Comparison of ENCODE assay signal across 8 cellular contexts in the genomic region with DNA sequence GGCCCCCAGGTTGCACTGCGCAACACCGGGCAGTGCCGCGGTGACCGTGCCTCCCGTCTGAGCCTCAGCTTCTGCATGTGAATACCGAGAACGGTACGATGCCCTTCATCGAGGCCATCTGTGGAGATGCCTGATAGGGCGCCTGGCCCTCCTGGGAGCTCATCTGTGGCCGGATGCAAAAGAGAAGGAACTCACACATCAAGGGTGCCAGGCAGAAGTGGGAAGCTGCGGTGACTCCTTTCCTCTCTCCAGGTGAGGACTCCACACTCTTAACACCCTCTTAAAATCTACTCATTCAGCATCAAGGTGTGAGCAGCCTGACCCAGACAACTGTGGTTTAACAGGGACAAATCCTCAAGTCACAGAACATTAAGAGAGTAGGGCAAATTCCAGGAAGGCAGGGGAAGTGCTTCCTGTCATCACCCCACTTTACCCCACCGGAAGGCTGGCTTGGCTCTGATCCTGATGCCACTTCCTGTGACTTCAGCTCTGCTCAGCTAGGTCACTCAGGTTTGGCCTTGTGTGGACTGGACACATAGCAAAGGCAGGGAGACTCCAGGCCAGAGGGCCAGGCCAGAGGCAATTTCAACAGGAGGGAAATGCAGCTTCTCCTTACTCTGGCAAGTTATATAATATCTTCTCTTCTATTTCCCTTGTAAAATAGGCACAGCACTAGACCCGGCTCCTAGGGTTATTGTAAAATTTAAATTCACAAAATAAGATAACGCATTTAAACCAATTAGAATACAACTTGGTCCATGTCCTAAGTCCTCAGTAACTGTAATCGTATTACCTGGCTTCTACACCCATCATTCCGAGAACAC.
DNase-seq lines count a peak whose midpoint lies in the region; TF ChIP-seq lines count a peak whose summit lies in the region.

No MANE protein-coding gene starts in this region.

- peak overlapping the region in 1 of 2 experiments; percentile 58 for H3K14ac ChIP-seq in mesenchymal stem cell (ENCODE audit: low read length in 2 of 2)

- no peaks in the 10 kb centered on the region for H3K79me1 ChIP-seq in mesenchymal stem cell (replicated peaks; ENCODE audit: low read length, poor library complexity, severe bottlenecking)

- H3K4ac ChIP-seq in mesenchymal stem cell (ENCODE audit: low read depth in 1 of 2, low read length in 2 of 2): peak overlapping the region in 1 of 2 experiments; percentile 20

- H2BK120ac ChIP-seq in mesenchymal stem cell (ENCODE audit: low read depth, low read length): no peak overlapping the region

- peak overlapping the region; percentile 77 for H4K91ac ChIP-seq in mesenchymal stem cell (ENCODE audit: low read length)

- H3K27me3 Mint-ChIP-seq in activated naive CD8-positive, alpha-beta T cell treated with anti-CD3 and anti-CD28 coated beads for 36 hours: no peaks in the 10 kb centered on the region

- H3K9me3 ChIP-seq in mesenchymal stem cell (ENCODE audit: control insufficient read depth, low read length): no peaks in the 10 kb centered on the region

- no peaks in the 10 kb centered on the region for H3K36me3 ChIP-seq in mesenchymal stem cell (ENCODE audit: control insufficient read depth in 1 of 2, insufficient read depth in 2 of 2, low read depth in 1 of 2, low read length in 2 of 2)
- no peaks in the 10 kb centered on the region for H3K36me3 ChIP-seq in brain microvascular endothelial cell (replicated peaks)

- H2AFZ ChIP-seq in mesenchymal stem cell (ENCODE audit: low read depth, low read length): peak overlapping the region; percentile 73

- H2BK15ac ChIP-seq in mesenchymal stem cell (ENCODE audit: low read depth, poor library complexity, severe bottlenecking): no peak overlapping the region

- peak overlapping the region; percentile 83 for H4K8ac ChIP-seq in mesenchymal stem cell (ENCODE audit: low read length)

- H3K9me3 Mint-ChIP-seq in activated naive CD8-positive, alpha-beta T cell treated with anti-CD3 and anti-CD28 coated beads for 36 hours: no peaks in the 10 kb centered on the region

- H2AK5ac ChIP-seq in mesenchymal stem cell (ENCODE audit: low read length, severe bottlenecking): no peak overlapping the region

- H3K4me1 Mint-ChIP-seq in activated naive CD8-positive, alpha-beta T cell treated with anti-CD3 and anti-CD28 coated beads for 36 hours: peaks cover 42% of the 10 kb centered on the region

- no peak overlapping the region for H2BK5ac ChIP-seq in mesenchymal stem cell (ENCODE audit: low read depth, low read length, poor library complexity, severe bottlenecking)

- no peak overlapping the region for H3K4me2 ChIP-seq in mesenchymal stem cell (ENCODE audit: low read length, poor library complexity, severe bottlenecking)

- H3K4me1 ChIP-seq in mesenchymal stem cell (ENCODE audit: control insufficient read depth, insufficient read depth, low read depth, low read length): peaks cover 10% of the 10 kb centered on the region

- H3K36me3 Mint-ChIP-seq in activated naive CD8-positive, alpha-beta T cell treated with anti-CD3 and anti-CD28 coated beads for 36 hours: no peaks in the 10 kb centered on the region

- peak overlapping the region; percentile 83 for H3K27ac Mint-ChIP-seq in activated naive CD8-positive, alpha-beta T cell treated with anti-CD3 and anti-CD28 coated beads for 36 hours

- DNase-seq in Daoy (ENCODE audit: low read depth) (peak; percentile 85), NCI-H82 (lab: John Stamatoyannopoulos, UW) (peak; percentile 49), mesenchymal stem cell (peak; percentile 41), brain microvascular endothelial cell (no peak), NCI-H2196 treated with DMSO at 0.1 percent for 48 hours (lab: John Stamatoyannopoulos, UW; ENCODE audit: unreplicated experiment) (no peak), epidermal melanocyte (ENCODE audit: insufficient read length, low spot score) (no peak), NCI-H748 treated with DMSO at 0.1 percent for 48 hours (lab: John Stamatoyannopoulos, UW) (no peak)
- DNase-seq in activated naive CD8-positive, alpha-beta T cell treated with anti-CD3 and anti-CD28 coated beads for 36 hours: peak; percentile 42

- TF ChIP-seq CTCF in brain microvascular endothelial cell (IDR thresholded peaks at IDR 0.05; ENCODE audit: low read depth, low read length, missing control alignments): no peak

- H3K18ac ChIP-seq in mesenchymal stem cell (ENCODE audit: low read depth in 1 of 2, low read length in 2 of 2): peak overlapping the region in 1 of 2 experiments; percentile 44

- H3K4me3 Mint-ChIP-seq in activated naive CD8-positive, alpha-beta T cell treated with anti-CD3 and anti-CD28 coated beads for 36 hours: peak overlapping the region; percentile 56

- H2BK12ac ChIP-seq in mesenchymal stem cell (ENCODE audit: low read length in 2 of 2): peak overlapping the region in 1 of 2 experiments; percentile 79

- H3K23ac ChIP-seq in mesenchymal stem cell (ENCODE audit: low read length in 2 of 2): no peak overlapping the region

- peak overlapping the region; percentile 12 for H3K9ac ChIP-seq in mesenchymal stem cell (ENCODE audit: low read length)

- H3K27me3 ChIP-seq in mesenchymal stem cell (ENCODE audit: control insufficient read depth in 1 of 2, insufficient read depth in 1 of 2, low read length in 2 of 2): peaks cover under 1 to 6% of the 10 kb centered on the region in 2 experiments
- H3K27me3 ChIP-seq in brain microvascular endothelial cell (replicated peaks): no peaks in the 10 kb centered on the region

- in situ Hi-C loops in brain microvascular endothelial cell (cut with HindIII; ENCODE audit: low pct_ligation_motif_present, low sequenced_read_pairs): loop anchor here (25.0 kb wide), 1 partner anchor 242 kb away; a partner anchor contains a TSS

- WGBS in mesenchymal stem cell: 71% methylated on average over 18 of the region's 18 CpGs

- H3K27ac ChIP-seq in mesenchymal stem cell (ENCODE audit: low read length, poor library complexity, severe bottlenecking) (no peak overlapping the region), brain microvascular endothelial cell (no peak overlapping the region)

- H3K4me3 ChIP-seq in mesenchymal stem cell (ENCODE audit: insufficient read depth in 1 of 2, low read depth in 1 of 2, low read length in 2 of 2): no peak overlapping the region
- H3K4me3 ChIP-seq in brain microvascular endothelial cell (ENCODE audit: low read depth, low read length): no peak overlapping the region

Comparison
In these comparisons a context has a peak if more than half of its experiments do, and no peak if none do; other contexts are left out.
1. DNase-seq: peak in Daoy (single experiment), NCI-H82 (single experiment), activated naive CD8-positive, alpha-beta T cell treated with anti-CD3 and anti-CD28 coated beads for 36 hours (single experiment) and mesenchymal stem cell (single experiment); none in brain microvascular endothelial cell (single experiment), NCI-H2196 treated with DMSO at 0.1 percent for 48 hours (single experiment), epidermal melanocyte (single experiment) and NCI-H748 treated with DMSO at 0.1 percent for 48 hours (single experiment).